In genomic region chr3:31908391-31909097, GRCh38 we compare ENCODE assay signal across 9 cellular contexts.
DNase-seq lines count a peak whose midpoint lies in the region; ATAC-seq, FAIRE-seq and TF ChIP-seq lines count a peak whose summit lies in the region.
"Had no signal": no experiment of that assay in that cellular context is flagged by ENCODE, and none has a peak within 500 bp of the region (broad histone marks: within the 10 kb centered on the region; RNA-seq: fewer than 3 reads in every experiment).

No MANE protein-coding gene starts in this region.

- H3K4me3 ChIP-seq in OCI-LY1 (ENCODE audit: low read depth, low read length, poor library complexity, severe bottlenecking) (peak overlapping the region; percentile 5), HepG2 (replicated peaks in 1 of 3; ENCODE audit: insufficient read depth in 1 of 3, low read depth in 2 of 3, low read length in 3 of 3) (no peak overlapping the region; a peak in 1 of 6 replicates)

- H3K27me3 ChIP-seq in OCI-LY1 (ENCODE audit: insufficient read depth, low read length) (no peaks in the 10 kb centered on the region), HepG2 (ENCODE audit: control insufficient read depth in 1 of 2, insufficient read depth in 2 of 2, low read length in 2 of 2) (no peaks in the 10 kb centered on the region)

- DNase-seq in HepG2 (ENCODE audit: low spot score) (peak; percentile 9), HTR-8/SVneo (ENCODE audit: insufficient read length, low spot score) (no peak)
- no peak for DNase-seq in activated CD4-positive, alpha-beta T cell treated with anti-CD3 and anti-CD28 coated beads, Interleukin-2, amount 10 ng/mL, durations not matched to agents 7 days and 5 days
- DNase-seq in stimulated activated naive CD4-positive, alpha-beta T cell (lab: John Stamatoyannopoulos, UW), result no peak

- TF ChIP-seq POLR2A in HepG2 (IDR thresholded peaks at IDR 0.05; ENCODE audit: insufficient read depth in 1 of 2, low read depth in 2 of 2, low read length in 2 of 2), result no peak

- H3K36me3 ChIP-seq in OCI-LY1 (ENCODE audit: insufficient read depth, low read length) (peaks cover 4% of the 10 kb centered on the region; the same call in 1 of the 2 replicates), HepG2 (replicated peaks in 1 of 2; ENCODE audit: control insufficient read depth in 1 of 2, insufficient read depth in 2 of 2, low read length in 2 of 2) (no peaks in the 10 kb centered on the region)

- H3K27me3 Mint-ChIP-seq in activated CD4-positive, alpha-beta T cell treated with anti-CD3 and anti-CD28 coated beads, Interleukin-2, amount 10 ng/mL, durations not matched to agents 7 days and 5 days, result no peaks in the 10 kb centered on the region
- H3K27me3 Mint-ChIP-seq: central memory CD8-positive, alpha-beta T cell had no signal

- H3K9ac ChIP-seq in OCI-LY1 (ENCODE audit: low read length), result peak overlapping the region; percentile 53; the same call in 1 of the 2 replicates
- no peak overlapping the region for H3K9ac ChIP-seq in HepG2 (ENCODE audit: insufficient read depth, low read depth, low read length)

- H3K4me1 ChIP-seq in OCI-LY1 (ENCODE audit: insufficient read depth, low read length, severe bottlenecking), result peaks cover 93% of the 10 kb centered on the region
- peaks cover 52% of the 10 kb centered on the region for H3K4me1 ChIP-seq in HepG2 (ENCODE audit: insufficient read depth, low read length)

- no peak for TF ChIP-seq RAD21 in HepG2 (CRISPR knock-in tag; IDR thresholded peaks at IDR 0.05)

- CTCF ChIA-PET in HepG2 (lab: Yijun Ruan, JAX; ENCODE audit: low intra/inter-chr PET ratio, low total read pairs), result no interaction called here
- CTCF ChIA-PET in activated CD4-positive, alpha-beta T cell treated with anti-CD3 and anti-CD28 coated beads, Interleukin-2, amount 10 ng/mL, durations not matched to agents 7 days and 5 days (lab: Charles Lee), result interaction anchor here (1.0 kb wide), 1 partner anchor 110 kb away, joined by 3 read pairs; no protein-coding TSS in a partner anchor

- in situ Hi-C loops in HepG2 (cut with HindIII; ENCODE audit: extremely low pct_ligation_motif_present, low pct_unique_long_range_greater_than_20kb), result no loop called here

- H3K4me3 Mint-ChIP-seq in activated CD4-positive, alpha-beta T cell treated with anti-CD3 and anti-CD28 coated beads, Interleukin-2, amount 10 ng/mL, durations not matched to agents 7 days and 5 days, result no peak overlapping the region
- H3K4me3 Mint-ChIP-seq: central memory CD8-positive, alpha-beta T cell had no signal

- 90% methylated on average over 5 of the region's 5 CpGs for WGBS in HepG2 (ENCODE audit: low lambda C conversion rate)

- H3K9me2 ChIP-seq in OCI-LY1 (ENCODE audit: low read depth, low read length), result no peaks in the 10 kb centered on the region

- H3K9me3 ChIP-seq in OCI-LY1 (ENCODE audit: low read length) (no peaks in the 10 kb centered on the region), HepG2 (ENCODE audit: low read length) (no peaks in the 10 kb centered on the region)

- H3F3A ChIP-seq in OCI-LY1 (ENCODE audit: insufficient read depth, low read length), result peaks cover 6% of the 10 kb centered on the region; the same call in 1 of the 2 replicates

- H3K79me2 ChIP-seq in OCI-LY1 (ENCODE audit: insufficient read depth, low read length), result peaks cover 31% of the 10 kb centered on the region
- H3K79me2 ChIP-seq in HepG2 (ENCODE audit: insufficient read depth, low read length), result peaks cover 37% of the 10 kb centered on the region

- BruUV-seq in HepG2 (replicated peaks; lab: Mats Ljungman, UMichigan), result no TSS peak

- H3K4me2 ChIP-seq in OCI-LY1 (ENCODE audit: low read length) (peak overlapping the region; percentile 52; the same call in 1 of the 2 replicates), HepG2 (ENCODE audit: low read depth, low read length) (no peak overlapping the region)

- H2AFZ ChIP-seq in OCI-LY1 (ENCODE audit: low read length) (no peak overlapping the region), HepG2 (ENCODE audit: low read length) (no peak overlapping the region)

- no peak overlapping the region for H3K27ac Mint-ChIP-seq in activated CD4-positive, alpha-beta T cell treated with anti-CD3 and anti-CD28 coated beads, Interleukin-2, amount 10 ng/mL, durations not matched to agents 7 days and 5 days

- no peaks in the 10 kb centered on the region for H4K20me1 ChIP-seq in OCI-LY1 (ENCODE audit: insufficient read depth, low read length)
- no peaks in the 10 kb centered on the region for H4K20me1 ChIP-seq in HepG2 (ENCODE audit: insufficient read depth, low read length)

- TF ChIP-seq CTCF in GM12873 (IDR thresholded peaks at IDR 0.05; ENCODE audit: insufficient read depth, low read depth, low read length, missing control alignments), result peak; percentile 12
- TF ChIP-seq CTCF in OCI-LY1 (IDR thresholded peaks at IDR 0.05; ENCODE audit: low read length), result peak; percentile 28; the same call in 1 of the 2 replicates
- TF ChIP-seq CTCF in HepG2 (CRISPR knock-in tag; IDR thresholded peaks at IDR 0.05), result no peak

- ATAC-seq in HG02970 (IDR thresholded peaks at IDR 0.05; ENCODE audit: low FRiP score, unreplicated experiment) (peak; percentile 83), HepG2 (peak; percentile 65), HG02763 (IDR thresholded peaks at IDR 0.05; ENCODE audit: unreplicated experiment) (no peak)

- FAIRE-seq in HepG2 (lab: Jason Lieb, UNC), result peak; percentile 23
- no peak for FAIRE-seq in HTR-8/SVneo (lab: Jason Lieb, UNC)

- peaks cover 16% of the 10 kb centered on the region for H3K4me1 Mint-ChIP-seq in activated CD4-positive, alpha-beta T cell treated with anti-CD3 and anti-CD28 coated beads, Interleukin-2, amount 10 ng/mL, durations not matched to agents 7 days and 5 days
- H3K4me1 Mint-ChIP-seq: central memory CD8-positive, alpha-beta T cell had no signal

- H3K9me3 Mint-ChIP-seq in activated CD4-positive, alpha-beta T cell treated with anti-CD3 and anti-CD28 coated beads, Interleukin-2, amount 10 ng/mL, durations not matched to agents 7 days and 5 days, result peaks cover 3% of the 10 kb centered on the region
- H3K9me3 Mint-ChIP-seq: central memory CD8-positive, alpha-beta T cell had no signal

- intact Hi-C loops in HepG2 (cut with micrococcal nuclease; ENCODE audit: unreplicated experiment), result no loop called here

- peak overlapping the region; percentile 89 for H3K27ac ChIP-seq in OCI-LY1 (ENCODE audit: low read depth, low read length, poor library complexity, severe bottlenecking)
- H3K27ac ChIP-seq in HepG2 (ENCODE audit: extremely low read length, insufficient read depth, low read length), result no peak overlapping the region

- TF ChIP-seq EP300 in HepG2 (IDR thresholded peaks at IDR 0.05; ENCODE audit: low read depth in 2 of 2, low read length in 2 of 2) (no peak), HepG2 (CRISPR knock-in tag; IDR thresholded peaks at IDR 0.05; ENCODE audit: borderline replicate concordance) (no peak)

- POLR2A ChIA-PET in HepG2 (lab: Yijun Ruan, JAX), result no interaction called here
- POLR2A ChIA-PET in activated CD4-positive, alpha-beta T cell treated with anti-CD3 and anti-CD28 coated beads, Interleukin-2, amount 10 ng/mL, durations not matched to agents 7 days and 5 days (lab: Charles Lee), result no interaction called here

- H3K36me3 Mint-ChIP-seq in activated CD4-positive, alpha-beta T cell treated with anti-CD3 and anti-CD28 coated beads, Interleukin-2, amount 10 ng/mL, durations not matched to agents 7 days and 5 days (ENCODE audit: low read depth), result no peaks in the 10 kb centered on the region

TF ChIP-seq in HepG2, 621 proteins besides CTCF, POLR2A, EP300 and RAD21:
- TF ChIP-seq STAG1 (CRISPR knock-in tag; IDR thresholded peaks at IDR 0.05) (0 out of 2 replicates have a peak, but pooled peaks have one; percentile 8), AKAP8 (CRISPR knock-in tag; IDR thresholded peaks at IDR 0.05) (no peak), KAT8 (CRISPR knock-in tag; IDR thresholded peaks at IDR 0.05) (0 out of 2 replicates have a peak, but pooled peaks have one; percentile 15)
